In genomic region chr1:2528611-2528965, GRCh38 we compare ENCODE assay signal across 13 cellular contexts. TPM values are rescaled to one million over a fixed set of nuclear protein-coding genes. Genes with fewer than 3 reads are reported as not detected.
A peak's percentile ranks its signal among the peaks of the same experiment; 100 is the strongest.
DNase-seq lines count a peak whose midpoint lies in the region; ATAC-seq, FAIRE-seq and TF ChIP-seq lines count a peak whose summit lies in the region.
"Had no signal": no experiment of that assay in that cellular context is flagged by ENCODE, and none has a peak within 500 bp of the region (broad histone marks: within the 10 kb centered on the region; RNA-seq: fewer than 3 reads in every experiment).

No MANE protein-coding gene starts in this region.

- H3K9me3 ChIP-seq in skeletal muscle satellite cell (replicated peaks; ENCODE audit: low read length), result no peaks in the 10 kb centered on the region

- no peak for FAIRE-seq in HTR-8/SVneo (lab: Jason Lieb, UNC)
- FAIRE-seq: endometrium, RCC 7860 had no signal

- ATAC-seq in activated T-helper 17 cell treated with anti-CD3 and anti-CD28 coated beads, Interleukin-2, amount 50 U/mL, for 72 hours (replicated peaks), result no peak
- no peak for ATAC-seq in GM18502 (IDR thresholded peaks at IDR 0.05; ENCODE audit: poor library complexity, unreplicated experiment)

- POLR2A ChIA-PET in activated CD4-positive, alpha-beta memory T cell treated with anti-CD3 and anti-CD28 coated beads, Interleukin-2, amount 10 ng/mL, durations not matched to agents 7 days and 5 days (lab: Charles Lee), result interaction anchor here (1.6 to 13.2 kb wide), 3 partner anchors 16 to 57 kb away, joined by 5 to 228 read pairs (median 15); partner anchors contain the start of gene TNFRSF14
- POLR2A ChIA-PET in activated CD4-positive, alpha-beta memory T cell treated with anti-CD3 and anti-CD28 coated beads for 36 hours (lab: Charles Lee), result interaction anchor here (1.8 to 3.4 kb wide), 2 partner anchors 17 to 19 kb away, joined by 7 to 16 read pairs; no protein-coding TSS in a partner anchor

- no peaks in the 10 kb centered on the region for H3K9me3 Mint-ChIP-seq in activated CD4-positive, alpha-beta memory T cell treated with anti-CD3 and anti-CD28 coated beads, Interleukin-2, amount 10 ng/mL, durations not matched to agents 7 days and 5 days
- H3K9me3 Mint-ChIP-seq in activated CD4-positive, alpha-beta memory T cell treated with anti-CD3 and anti-CD28 coated beads for 36 hours, result no peaks in the 10 kb centered on the region
- no peaks in the 10 kb centered on the region for H3K9me3 Mint-ChIP-seq in activated T-helper 17 cell treated with anti-CD3 and anti-CD28 coated beads, Interleukin-2, amount 50 U/mL, for 72 hours
- H3K9me3 Mint-ChIP-seq in glutamatergic neuron (ENCODE audit: unreplicated experiment), result peaks cover 4% of the 10 kb centered on the region
- H3K9me3 Mint-ChIP-seq: nephron had no signal

- peaks cover 37% of the 10 kb centered on the region for H3K4me1 Mint-ChIP-seq in activated CD4-positive, alpha-beta memory T cell treated with anti-CD3 and anti-CD28 coated beads, Interleukin-2, amount 10 ng/mL, durations not matched to agents 7 days and 5 days
- H3K4me1 Mint-ChIP-seq in activated CD4-positive, alpha-beta memory T cell treated with anti-CD3 and anti-CD28 coated beads for 36 hours (ENCODE audit: low read depth), result peaks cover 32% of the 10 kb centered on the region
- peaks cover 22% of the 10 kb centered on the region for H3K4me1 Mint-ChIP-seq in activated T-helper 17 cell treated with anti-CD3 and anti-CD28 coated beads, Interleukin-2, amount 50 U/mL, for 72 hours
- peaks cover 20% of the 10 kb centered on the region for H3K4me1 Mint-ChIP-seq in glutamatergic neuron (ENCODE audit: low read depth, unreplicated experiment)

- peak overlapping the region; percentile 79 for H3K4me2 ChIP-seq in skeletal muscle satellite cell (ENCODE audit: low read length)

- no peaks in the 10 kb centered on the region for H3K27me3 ChIP-seq in skeletal muscle satellite cell (ENCODE audit: control insufficient read depth, insufficient read depth, low read length)

- no peak overlapping the region for H3K9ac ChIP-seq in skeletal muscle satellite cell (ENCODE audit: low read depth, low read length)

- H3K4me3 ChIP-seq in skeletal muscle satellite cell (ENCODE audit: low read length), result no peak overlapping the region

- TF ChIP-seq CTCF in glutamatergic neuron (IDR thresholded peaks at IDR 0.05; ENCODE audit: partially characterized antibody, unreplicated experiment), result no peak

- peaks cover 32% of the 10 kb centered on the region for H3K27me3 Mint-ChIP-seq in activated CD4-positive, alpha-beta memory T cell treated with anti-CD3 and anti-CD28 coated beads, Interleukin-2, amount 10 ng/mL, durations not matched to agents 7 days and 5 days
- H3K27me3 Mint-ChIP-seq in activated CD4-positive, alpha-beta memory T cell treated with anti-CD3 and anti-CD28 coated beads for 36 hours, result peaks cover 9% of the 10 kb centered on the region
- no peaks in the 10 kb centered on the region for H3K27me3 Mint-ChIP-seq in activated T-helper 17 cell treated with anti-CD3 and anti-CD28 coated beads, Interleukin-2, amount 50 U/mL, for 72 hours
- H3K27me3 Mint-ChIP-seq in glutamatergic neuron (ENCODE audit: unreplicated experiment), result peaks cover 9% of the 10 kb centered on the region

- no peaks in the 10 kb centered on the region for H3K36me3 ChIP-seq in skeletal muscle satellite cell (ENCODE audit: insufficient read depth, low read length)

- H3K4me1 ChIP-seq in skeletal muscle satellite cell (ENCODE audit: control insufficient read depth, insufficient read depth, low read length), result peaks cover 72% of the 10 kb centered on the region

- CTCF ChIA-PET in activated CD4-positive, alpha-beta memory T cell treated with anti-CD3 and anti-CD28 coated beads, Interleukin-2, amount 10 ng/mL, durations not matched to agents 7 days and 5 days (lab: Charles Lee), result no interaction called here
- CTCF ChIA-PET in activated CD4-positive, alpha-beta memory T cell treated with anti-CD3 and anti-CD28 coated beads for 36 hours (lab: Charles Lee), result interaction anchor here (1.0 to 2.4 kb wide), 3 partner anchors 19 to 137 kb away, joined by 3 to 10 read pairs (median 6); partner anchors contain the start of genes MORN1 and RER1

- H3K27ac Mint-ChIP-seq in activated CD4-positive, alpha-beta memory T cell treated with anti-CD3 and anti-CD28 coated beads, Interleukin-2, amount 10 ng/mL, durations not matched to agents 7 days and 5 days, result peak overlapping the region; percentile 35
- H3K27ac Mint-ChIP-seq in activated CD4-positive, alpha-beta memory T cell treated with anti-CD3 and anti-CD28 coated beads for 36 hours, result no peak overlapping the region
- no peak overlapping the region for H3K27ac Mint-ChIP-seq in activated T-helper 17 cell treated with anti-CD3 and anti-CD28 coated beads, Interleukin-2, amount 50 U/mL, for 72 hours
- no peak overlapping the region for H3K27ac Mint-ChIP-seq in glutamatergic neuron (ENCODE audit: unreplicated experiment)
- H3K27ac Mint-ChIP-seq: nephron had no signal

- H3K4me3 Mint-ChIP-seq in activated CD4-positive, alpha-beta memory T cell treated with anti-CD3 and anti-CD28 coated beads, Interleukin-2, amount 10 ng/mL, durations not matched to agents 7 days and 5 days, result no peak overlapping the region
- no peak overlapping the region for H3K4me3 Mint-ChIP-seq in activated CD4-positive, alpha-beta memory T cell treated with anti-CD3 and anti-CD28 coated beads for 36 hours
- peak overlapping the region; percentile 51 for H3K4me3 Mint-ChIP-seq in activated T-helper 17 cell treated with anti-CD3 and anti-CD28 coated beads, Interleukin-2, amount 50 U/mL, for 72 hours
- H3K4me3 Mint-ChIP-seq in glutamatergic neuron (ENCODE audit: unreplicated experiment), result peak overlapping the region; percentile 61

- no peak for DNase-seq in activated CD4-positive, alpha-beta memory T cell treated with anti-CD3 and anti-CD28 coated beads, Interleukin-2, amount 10 ng/mL, durations not matched to agents 7 days and 5 days
- DNase-seq in activated CD4-positive, alpha-beta memory T cell treated with anti-CD3 and anti-CD28 coated beads for 36 hours, result no peak
- DNase-seq in glutamatergic neuron, result no peak
- no peak for DNase-seq in HTR-8/SVneo (ENCODE audit: insufficient read length, low spot score)
- DNase-seq in effector CD8-positive, alpha-beta T cell (lab: John Stamatoyannopoulos, UW), result no peak

- intact Hi-C loops in activated CD4-positive, alpha-beta memory T cell treated with anti-CD3 and anti-CD28 coated beads for 36 hours (cut with micrococcal nuclease), result no loop called here

- peaks cover 12% of the 10 kb centered on the region for H3K36me3 Mint-ChIP-seq in activated CD4-positive, alpha-beta memory T cell treated with anti-CD3 and anti-CD28 coated beads, Interleukin-2, amount 10 ng/mL, durations not matched to agents 7 days and 5 days (ENCODE audit: low read depth)
- H3K36me3 Mint-ChIP-seq in activated CD4-positive, alpha-beta memory T cell treated with anti-CD3 and anti-CD28 coated beads for 36 hours, result no peaks in the 10 kb centered on the region
- peaks cover 17% of the 10 kb centered on the region for H3K36me3 Mint-ChIP-seq in activated T-helper 17 cell treated with anti-CD3 and anti-CD28 coated beads, Interleukin-2, amount 50 U/mL, for 72 hours (ENCODE audit: low read depth)
- no peaks in the 10 kb centered on the region for H3K36me3 Mint-ChIP-seq in glutamatergic neuron (ENCODE audit: unreplicated experiment)

RNA-seq across cellular contexts. Expression of gene HES5, which starts 1.5 kb away (rescaled TPM):
- not detected for total RNA-seq in activated CD4-positive, alpha-beta memory T cell treated with anti-CD3 and anti-CD28 coated beads, Interleukin-2, amount 10 ng/mL, durations not matched to agents 7 days and 5 days
- total RNA-seq in activated CD4-positive, alpha-beta memory T cell treated with anti-CD3 and anti-CD28 coated beads for 36 hours, result under 1 TPM in 1 of 2 experiments, not detected in 1; 0.17 TPM
- not detected for total RNA-seq in activated T-helper 17 cell treated with anti-CD3 and anti-CD28 coated beads, Interleukin-2, amount 50 U/mL, for 72 hours
- total RNA-seq in glutamatergic neuron (ENCODE audit: unreplicated experiment), result 21.2 TPM
- not detected in 2 replicates for total RNA-seq in skeletal muscle satellite cell (2012; rRNA removed)
- total RNA-seq: A172, H4 had no signal

RNA-seq across cellular contexts. Expression of gene PANK4, which starts 2.2 kb away (rescaled TPM):
- total RNA-seq in activated CD4-positive, alpha-beta memory T cell treated with anti-CD3 and anti-CD28 coated beads, Interleukin-2, amount 10 ng/mL, durations not matched to agents 7 days and 5 days, result 10 to 100 TPM; 71.7 to 72.6 TPM
- 10 to 100 TPM; 42.6 to 45.1 TPM for total RNA-seq in activated CD4-positive, alpha-beta memory T cell treated with anti-CD3 and anti-CD28 coated beads for 36 hours
- 10 to 100 TPM; 41.7 to 54.9 TPM for total RNA-seq in activated T-helper 17 cell treated with anti-CD3 and anti-CD28 coated beads, Interleukin-2, amount 50 U/mL, for 72 hours
- 58.5 TPM for total RNA-seq in glutamatergic neuron (ENCODE audit: unreplicated experiment)
- 21.3 and 24.0 TPM in 2 replicates for total RNA-seq in skeletal muscle satellite cell (2012; rRNA removed)

RNA-seq across cellular contexts. Expression of gene TNFRSF14, which starts 27.6 kb away (rescaled TPM):
- 100 to 1,000 TPM; 171 to 173 TPM for total RNA-seq in activated CD4-positive, alpha-beta memory T cell treated with anti-CD3 and anti-CD28 coated beads, Interleukin-2, amount 10 ng/mL, durations not matched to agents 7 days and 5 days
- total RNA-seq in activated CD4-positive, alpha-beta memory T cell treated with anti-CD3 and anti-CD28 coated beads for 36 hours, result 100 to 1,000 TPM; 145 to 152 TPM
- total RNA-seq in activated T-helper 17 cell treated with anti-CD3 and anti-CD28 coated beads, Interleukin-2, amount 50 U/mL, for 72 hours, result 100 to 1,000 TPM in 1 of 2 donors, 10 to 100 TPM in 1; 93.2 to 299 TPM
- 1.2 TPM for total RNA-seq in glutamatergic neuron (ENCODE audit: unreplicated experiment)
- total RNA-seq in skeletal muscle satellite cell (2012; rRNA removed), result 5.0 and 8.4 TPM in 2 replicates

RNA-seq across cellular contexts. Expression of gene PLCH2, which starts 52.5 kb away (rescaled TPM):
- total RNA-seq in activated CD4-positive, alpha-beta memory T cell treated with anti-CD3 and anti-CD28 coated beads, Interleukin-2, amount 10 ng/mL, durations not matched to agents 7 days and 5 days, result 10 to 100 TPM; 32.7 to 33.8 TPM
- 10 to 100 TPM in 1 of 2 experiments, 1 to 10 TPM in 1; 8.9 to 10.3 TPM for total RNA-seq in activated CD4-positive, alpha-beta memory T cell treated with anti-CD3 and anti-CD28 coated beads for 36 hours
- 10 to 100 TPM in 1 of 2 donors, 1 to 10 TPM in 1; 3.4 to 28.1 TPM for total RNA-seq in activated T-helper 17 cell treated with anti-CD3 and anti-CD28 coated beads, Interleukin-2, amount 50 U/mL, for 72 hours
- 61.4 TPM for total RNA-seq in glutamatergic neuron (ENCODE audit: unreplicated experiment)
- under 0.01 and 0.22 TPM in 2 replicates for total RNA-seq in skeletal muscle satellite cell (2012; rRNA removed)
- total RNA-seq: A172 had no signal

RNA-seq across cellular contexts. Expression of gene PRXL2B, which starts 58.0 kb away (rescaled TPM):
- 10 to 100 TPM; 17.0 to 22.2 TPM for total RNA-seq in activated CD4-positive, alpha-beta memory T cell treated with anti-CD3 and anti-CD28 coated beads, Interleukin-2, amount 10 ng/mL, durations not matched to agents 7 days and 5 days
- 10 to 100 TPM; 28.2 to 34.6 TPM for total RNA-seq in activated CD4-positive, alpha-beta memory T cell treated with anti-CD3 and anti-CD28 coated beads for 36 hours
- 10 to 100 TPM; 27.4 to 36.3 TPM for total RNA-seq in activated T-helper 17 cell treated with anti-CD3 and anti-CD28 coated beads, Interleukin-2, amount 50 U/mL, for 72 hours
- 46.1 TPM for total RNA-seq in glutamatergic neuron (ENCODE audit: unreplicated experiment)
- total RNA-seq in skeletal muscle satellite cell (2012; rRNA removed), result 13.4 and 15.9 TPM in 2 replicates

Comparison
In these comparisons a context has a peak if more than half of its experiments do, and no peak if none do; other contexts are left out.
1. H3K4me3 Mint-ChIP-seq: peak in activated T-helper 17 cell treated with anti-CD3 and anti-CD28 coated beads, Interleukin-2, amount 50 U/mL, for 72 hours (single experiment) and glutamatergic neuron (single experiment); none in activated CD4-positive, alpha-beta memory T cell treated with anti-CD3 and anti-CD28 coated beads, Interleukin-2, amount 10 ng/mL, durations not matched to agents 7 days and 5 days (single experiment) and activated CD4-positive, alpha-beta memory T cell treated with anti-CD3 and anti-CD28 coated beads for 36 hours (single experiment).
2. RNA of gene HES5, which starts 1.5 kb away (total RNA-seq): 21.2 TPM in glutamatergic neuron (single experiment); 0.17 TPM in activated CD4-positive, alpha-beta memory T cell treated with anti-CD3 and anti-CD28 coated beads for 36 hours, not detected in activated T-helper 17 cell treated with anti-CD3 and anti-CD28 coated beads, Interleukin-2, amount 50 U/mL, for 72 hours and not detected in activated CD4-positive, alpha-beta memory T cell treated with anti-CD3 and anti-CD28 coated beads, Interleukin-2, amount 10 ng/mL, durations not matched to agents 7 days and 5 days; every median in the first group is over 10 times any median in the second.
3. RNA of gene TNFRSF14, which starts 27.6 kb away (total RNA-seq): 93.2 to 299 TPM in activated T-helper 17 cell treated with anti-CD3 and anti-CD28 coated beads, Interleukin-2, amount 50 U/mL, for 72 hours, 171 to 173 TPM in activated CD4-positive, alpha-beta memory T cell treated with anti-CD3 and anti-CD28 coated beads, Interleukin-2, amount 10 ng/mL, durations not matched to agents 7 days and 5 days and 145 to 152 TPM in activated CD4-positive, alpha-beta memory T cell treated with anti-CD3 and anti-CD28 coated beads for 36 hours; 1.2 TPM in glutamatergic neuron (single experiment); every median in the first group is over 10 times any median in the second.